35 cellular contexts compared by ENCODE assay signal in genomic region chr2:217351378-217351777, GRCh38.
"Had no signal": no experiment of that assay in that cellular context is flagged by ENCODE, and none has a peak within 500 bp of the region (broad histone marks: within the 10 kb centered on the region; RNA-seq: fewer than 3 reads in every experiment).

No MANE protein-coding gene starts in this region.

- H3K27ac Mint-ChIP-seq: activated B cell treated with CpG ODN at 0.5 μM for 24 hours; activated CD4-positive, alpha-beta memory T cell treated with anti-CD3 and anti-CD28 coated beads for 36 hours; activated CD4-positive, alpha-beta T cell treated with anti-CD3 and anti-CD28 coated beads, Interleukin-2, amount 10 ng/mL, durations not matched to agents 24 days and 14 days; activated CD8-positive, alpha-beta T cell treated with anti-CD3 and anti-CD28 coated beads for 36 hours; activated naive CD4-positive, alpha-beta T cell treated with anti-CD3 and anti-CD28 coated beads for 36 hours; activated naive CD4-positive, alpha-beta T cell treated with anti-CD3 and anti-CD28 coated beads, Interleukin-2, amount 50 U/mL, for 72 hours; activated naive CD8-positive, alpha-beta T cell treated with anti-CD3 and anti-CD28 coated beads for 36 hours; activated T-cell treated with anti-CD3 and anti-CD28 coated beads, Interleukin-2, amount 50 U/mL, for 72 hours; activated T-helper 1 cell treated with anti-CD3 and anti-CD28 coated beads, Interleukin-12 subunit alpha, Interleukin-12 subunit beta, Interleukin-2, Interleukin-4 antibody, amounts not matched to agents 30 ng/mL and 10 ng/mL and 1 ng/mL, durations not matched to agents 14 hours and 24 hours and 36 hours; activated T-helper 17 cell treated with anti-CD3 and anti-CD28 coated beads, Interleukin-2, amount 50 U/mL, for 72 hours; T-helper 1 cell treated with Interleukin-12 subunit alpha and Interleukin-12 subunit beta and Interleukin-4 antibody, amounts not matched to agents 30 μg/mL and 1 μg/mL, for 36 hours; T-helper 2 cell treated with Interferon-gamma antibody and Interleukin-4, amounts not matched to agents 5 μg/mL and 100 μg/mL, for 36 hours had no signal

- H3K4me3 ChIP-seq: adrenal gland, body of pancreas, breast epithelium had no signal

- DNase-seq: activated B cell treated with CpG ODN at 0.5 μM for 24 hours; activated CD4-positive, alpha-beta memory T cell treated with anti-CD3 and anti-CD28 coated beads for 36 hours; activated CD4-positive, alpha-beta T cell treated with anti-CD3 and anti-CD28 coated beads for 4 hours; activated CD4-positive, alpha-beta T cell treated with anti-CD3 and anti-CD28 coated beads, Interleukin-2, amount 10 ng/mL, durations not matched to agents 24 days and 14 days; activated CD4-positive, alpha-beta T cell treated with anti-CD3 and anti-CD28 coated beads, Interleukin-2, amount 50 U/mL, for 1 hour; activated CD4-positive, alpha-beta T cell treated with anti-CD3 and anti-CD28 coated beads, Interleukin-2, amount 50 U/mL, for 4 hours; activated CD4-positive, CD25-positive, alpha-beta regulatory T cell treated with anti-CD3 and anti-CD28 coated beads, Interleukin-2, amount 50 U/mL, for 72 hours; activated CD8-positive, alpha-beta memory T cell treated with anti-CD3 and anti-CD28 coated beads, Interleukin-2, amount 50 U/mL, for 4 hours; activated CD8-positive, alpha-beta T cell treated with anti-CD3 and anti-CD28 coated beads for 36 hours; activated effector memory CD4-positive, alpha-beta T cell treated with anti-CD3 and anti-CD28 coated beads, Interleukin-2, amount 50 U/mL, for 16 hours; activated gamma-delta T cell treated with Interleukin-2 at 50 U/mL for 16 hours; activated naive CD4-positive, alpha-beta T cell; activated naive CD4-positive, alpha-beta T cell treated with anti-CD3 and anti-CD28 coated beads for 36 hours; activated naive CD4-positive, alpha-beta T cell treated with anti-CD3 and anti-CD28 coated beads, Interleukin-2, amount 50 U/mL, for 16 hours; activated naive CD8-positive, alpha-beta T cell treated with anti-CD3 and anti-CD28 coated beads for 36 hours; activated T-cell treated with anti-CD3 and anti-CD28 coated beads for 4 hours; activated T-cell treated with anti-CD3 and anti-CD28 coated beads, Interleukin-2, amount 50 U/mL, for 1 hour; activated T-cell treated with anti-CD3 and anti-CD28 coated beads, Interleukin-2, amount 50 U/mL, for 4 hours; activated T-cell treated with anti-CD3 and anti-CD28 coated beads, Interleukin-2, amount 50 U/mL, for 72 hours; adrenal gland; amniotic stem cell; aorta; body of pancreas; brain microvascular endothelial cell; central memory CD4-positive, alpha-beta T cell; T-helper 1 cell; T-helper 2 cell; T-helper 9 cell had no signal

- H3K9me3 ChIP-seq: adrenal gland, body of pancreas, breast epithelium had no signal

- H3K27ac ChIP-seq: adrenal gland, body of pancreas, brain microvascular endothelial cell, breast epithelium, VCaP had no signal

- H3K4me1 Mint-ChIP-seq: activated B cell treated with CpG ODN at 0.5 μM for 24 hours; activated CD4-positive, alpha-beta T cell treated with anti-CD3 and anti-CD28 coated beads, Interleukin-2, amount 10 ng/mL, durations not matched to agents 24 days and 14 days; activated naive CD8-positive, alpha-beta T cell treated with anti-CD3 and anti-CD28 coated beads for 36 hours; activated T-helper 17 cell treated with anti-CD3 and anti-CD28 coated beads, Interleukin-2, amount 50 U/mL, for 72 hours had no signal

- H3K36me3 ChIP-seq: adrenal gland, brain microvascular endothelial cell, breast epithelium had no signal

- H3K27me3 Mint-ChIP-seq: activated CD4-positive, alpha-beta memory T cell treated with anti-CD3 and anti-CD28 coated beads for 36 hours; activated CD8-positive, alpha-beta T cell treated with anti-CD3 and anti-CD28 coated beads for 36 hours; activated naive CD8-positive, alpha-beta T cell treated with anti-CD3 and anti-CD28 coated beads for 36 hours; activated T-helper 17 cell treated with anti-CD3 and anti-CD28 coated beads, Interleukin-2, amount 50 U/mL, for 72 hours had no signal

- H3K4me3 Mint-ChIP-seq: activated B cell treated with CpG ODN at 0.5 μM for 24 hours; activated CD4-positive, alpha-beta memory T cell treated with anti-CD3 and anti-CD28 coated beads for 36 hours; activated CD4-positive, alpha-beta T cell treated with anti-CD3 and anti-CD28 coated beads, Interleukin-2, amount 10 ng/mL, durations not matched to agents 24 days and 14 days; activated CD8-positive, alpha-beta T cell treated with anti-CD3 and anti-CD28 coated beads for 36 hours; activated naive CD4-positive, alpha-beta T cell treated with anti-CD3 and anti-CD28 coated beads for 36 hours; activated naive CD8-positive, alpha-beta T cell treated with anti-CD3 and anti-CD28 coated beads for 36 hours; activated T-cell treated with anti-CD3 and anti-CD28 coated beads, Interleukin-2, amount 50 U/mL, for 4 hours; activated T-cell treated with anti-CD3 and anti-CD28 coated beads, Interleukin-2, amount 50 U/mL, for 72 hours; activated T-helper 1 cell treated with anti-CD3 and anti-CD28 coated beads, Interleukin-12 subunit alpha, Interleukin-12 subunit beta, Interleukin-2, Interleukin-4 antibody, amounts not matched to agents 30 ng/mL and 10 ng/mL and 1 ng/mL, durations not matched to agents 14 hours and 24 hours and 36 hours; activated T-helper 17 cell treated with anti-CD3 and anti-CD28 coated beads, Interleukin-2, amount 50 U/mL, for 72 hours; T-helper 1 cell treated with Interleukin-12 subunit alpha and Interleukin-12 subunit beta and Interleukin-4 antibody, amounts not matched to agents 30 μg/mL and 1 μg/mL, for 36 hours; T-helper 2 cell treated with Interferon-gamma antibody and Interleukin-4, amounts not matched to agents 5 μg/mL and 100 μg/mL, for 36 hours had no signal

- H3K4me1 ChIP-seq: body of pancreas, breast epithelium had no signal

- ATAC-seq: activated CD8-positive, alpha-beta T cell treated with anti-CD3 and anti-CD28 coated beads for 36 hours; activated naive CD4-positive, alpha-beta T cell treated with anti-CD3 and anti-CD28 coated beads, Interleukin-2, amount 50 U/mL, for 72 hours; activated T-cell treated with anti-CD3 and anti-CD28 coated beads, Interleukin-2, amount 50 U/mL, for 4 hours; activated T-cell treated with anti-CD3 and anti-CD28 coated beads, Interleukin-2, amount 50 U/mL, for 72 hours; activated T-helper 17 cell treated with anti-CD3 and anti-CD28 coated beads, Interleukin-2, amount 50 U/mL, for 72 hours; body of pancreas had no signal

- H3K27me3 ChIP-seq: adrenal gland, body of pancreas, brain microvascular endothelial cell, breast epithelium had no signal
